In the genomic region with DNA sequence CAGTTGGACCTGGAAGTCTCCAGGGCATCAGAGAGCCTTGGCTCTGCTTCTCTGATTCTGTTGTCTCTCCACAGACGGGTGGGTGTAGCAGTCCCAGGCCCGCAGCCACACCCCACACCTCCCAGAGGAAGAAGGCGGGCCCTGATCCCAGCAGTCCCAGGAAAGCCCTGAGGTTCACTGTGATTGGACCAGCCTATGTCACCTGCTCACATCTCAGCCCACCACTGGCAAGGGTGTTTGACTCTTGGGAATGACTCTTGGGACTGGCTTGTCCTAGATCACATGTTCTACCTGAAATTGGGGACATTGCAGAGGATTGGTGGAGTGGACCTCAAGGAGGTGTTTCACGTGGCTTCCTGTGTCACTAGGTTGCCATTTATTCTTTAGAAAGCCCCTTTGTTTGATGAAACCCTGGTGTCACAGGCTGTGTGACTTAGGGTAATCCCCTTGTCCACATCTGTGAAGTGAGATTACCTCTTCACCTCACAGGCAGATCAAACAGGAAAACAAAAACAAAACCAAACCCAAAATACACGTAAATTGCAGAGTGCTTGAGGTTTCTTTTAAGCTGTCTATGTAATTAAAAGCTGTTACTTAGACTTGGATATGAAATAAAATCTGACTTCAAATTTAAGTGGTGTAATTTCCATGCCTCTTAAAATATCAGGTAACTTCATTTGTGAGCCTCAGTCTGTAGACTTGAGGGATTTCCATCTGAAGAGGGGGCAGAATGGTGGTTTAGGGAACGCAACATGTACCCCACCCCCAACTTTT, we compare ENCODE assay signal across 9 cellular contexts. TPM values are rescaled to one million over a fixed set of nuclear protein-coding genes. Genes with fewer than 3 reads are reported as not detected.
DNase-seq lines count a peak whose midpoint lies in the region; ATAC-seq and TF ChIP-seq lines count a peak whose summit lies in the region.
"Had no signal": no experiment of that assay in that cellular context is flagged by ENCODE, and none has a peak within 500 bp of the region (broad histone marks: within the 10 kb centered on the region; RNA-seq: fewer than 3 reads in every experiment).

No MANE protein-coding gene starts in this region.

- ATAC-seq in activated CD4-positive, alpha-beta T cell treated with anti-CD3 and anti-CD28 coated beads for 36 hours, result peak; percentile 98
- ATAC-seq in HG02840 (IDR thresholded peaks at IDR 0.05; ENCODE audit: low FRiP score, unreplicated experiment), result peak; percentile 97
- ATAC-seq in lower lobe of right lung, result peak; percentile 15 to 27

- peak; percentile 66 for DNase-seq in activated CD4-positive, alpha-beta T cell treated with anti-CD3 and anti-CD28 coated beads for 36 hours
- no peak for DNase-seq in activated CD4-positive, alpha-beta T cell treated with anti-CD3 and anti-CD28 coated beads, Interleukin-2, amount 50 U/mL, for 4 hours
- DNase-seq in lower lobe of right lung (no peak), NCI-H69 (lab: John Stamatoyannopoulos, UW) (no peak), NCI-H510A treated with DMSO at 0.1 percent for 48 hours (lab: John Stamatoyannopoulos, UW) (no peak), GF-D8 (lab: John Stamatoyannopoulos, UW) (no peak)

- peak overlapping the region; percentile 86 for H3K27ac Mint-ChIP-seq in activated CD4-positive, alpha-beta T cell treated with anti-CD3 and anti-CD28 coated beads for 36 hours
- H3K27ac Mint-ChIP-seq in T-helper 1 cell treated with Interleukin-12 subunit alpha and Interleukin-12 subunit beta and Interleukin-4 antibody, amounts not matched to agents 30 μg/mL and 1 μg/mL, for 36 hours, result peak overlapping the region; percentile 96

- peak overlapping the region; percentile 19 for H3K4me3 Mint-ChIP-seq in activated CD4-positive, alpha-beta T cell treated with anti-CD3 and anti-CD28 coated beads for 36 hours
- peak overlapping the region; percentile 76 for H3K4me3 Mint-ChIP-seq in T-helper 1 cell treated with Interleukin-12 subunit alpha and Interleukin-12 subunit beta and Interleukin-4 antibody, amounts not matched to agents 30 μg/mL and 1 μg/mL, for 36 hours

- no peaks in the 10 kb centered on the region for H3K9me3 ChIP-seq in lower lobe of right lung

- peaks cover 3% of the 10 kb centered on the region for H3K36me3 Mint-ChIP-seq in activated CD4-positive, alpha-beta T cell treated with anti-CD3 and anti-CD28 coated beads for 36 hours (ENCODE audit: low read depth)
- H3K36me3 Mint-ChIP-seq in T-helper 1 cell treated with Interleukin-12 subunit alpha and Interleukin-12 subunit beta and Interleukin-4 antibody, amounts not matched to agents 30 μg/mL and 1 μg/mL, for 36 hours (ENCODE audit: low read depth), result peaks cover 4% of the 10 kb centered on the region

- H3K4me3 ChIP-seq in lower lobe of right lung, result no peak overlapping the region
- H3K4me3 ChIP-seq: BLaER1 treated with 17β-estradiol and CSF1 and Interleukin-3, amounts not matched to agents 10 nM and 100 nM had no signal

- H3K9me3 Mint-ChIP-seq in activated CD4-positive, alpha-beta T cell treated with anti-CD3 and anti-CD28 coated beads for 36 hours (ENCODE audit: low read depth), result no peaks in the 10 kb centered on the region
- no peaks in the 10 kb centered on the region for H3K9me3 Mint-ChIP-seq in T-helper 1 cell treated with Interleukin-12 subunit alpha and Interleukin-12 subunit beta and Interleukin-4 antibody, amounts not matched to agents 30 μg/mL and 1 μg/mL, for 36 hours

- CTCF ChIA-PET in activated CD4-positive, alpha-beta T cell treated with anti-CD3 and anti-CD28 coated beads for 36 hours (lab: Charles Lee), result interaction anchor here (0.7 to 1.7 kb wide), 7 partner anchors 9 to 131 kb away, joined by 3 to 5 read pairs (median 3); no protein-coding TSS in a partner anchor

- H3K4me1 Mint-ChIP-seq in activated CD4-positive, alpha-beta T cell treated with anti-CD3 and anti-CD28 coated beads for 36 hours, result peaks cover 53% of the 10 kb centered on the region
- peaks cover 52% of the 10 kb centered on the region for H3K4me1 Mint-ChIP-seq in T-helper 1 cell treated with Interleukin-12 subunit alpha and Interleukin-12 subunit beta and Interleukin-4 antibody, amounts not matched to agents 30 μg/mL and 1 μg/mL, for 36 hours (ENCODE audit: low read depth)

- intact Hi-C loops in activated CD4-positive, alpha-beta T cell treated with anti-CD3 and anti-CD28 coated beads for 36 hours (cut with DNase I, micrococcal nuclease), result loop anchor here (1.0 to 5.0 kb wide), 4 partner anchors 17 to 44 kb away; a partner anchor contains a TSS
- intact Hi-C loops in lower lobe of right lung (cut with DNase I), result no loop called here

- H3K4me1 ChIP-seq in lower lobe of right lung, result peaks cover 15% of the 10 kb centered on the region

- no peaks in the 10 kb centered on the region for H3K27me3 ChIP-seq in lower lobe of right lung (ENCODE audit: low read depth)
- H3K27me3 ChIP-seq: BLaER1 treated with 17β-estradiol and CSF1 and Interleukin-3, amounts not matched to agents 10 nM and 100 nM had no signal

- no peaks in the 10 kb centered on the region for H3K27me3 Mint-ChIP-seq in activated CD4-positive, alpha-beta T cell treated with anti-CD3 and anti-CD28 coated beads for 36 hours
- peaks cover 14% of the 10 kb centered on the region for H3K27me3 Mint-ChIP-seq in T-helper 1 cell treated with Interleukin-12 subunit alpha and Interleukin-12 subunit beta and Interleukin-4 antibody, amounts not matched to agents 30 μg/mL and 1 μg/mL, for 36 hours (ENCODE audit: low read depth)

- no peak for TF ChIP-seq CTCF in lower lobe of right lung (IDR thresholded peaks at IDR 0.05)

- H3K27ac ChIP-seq in lower lobe of right lung, result no peak overlapping the region
- H3K27ac ChIP-seq: BLaER1 treated with 17β-estradiol and CSF1 and Interleukin-3, amounts not matched to agents 10 nM and 100 nM had no signal

- POLR2A ChIA-PET in activated CD4-positive, alpha-beta T cell treated with anti-CD3 and anti-CD28 coated beads for 36 hours (lab: Charles Lee), result interaction anchor here (0.6 kb wide), 3 partner anchors 21 to 59 kb away, joined by 3 to 5 read pairs (median 3); no protein-coding TSS in a partner anchor

- no peaks in the 10 kb centered on the region for H3K36me3 ChIP-seq in lower lobe of right lung
- H3K36me3 ChIP-seq: BLaER1 treated with 17β-estradiol and CSF1 and Interleukin-3, amounts not matched to agents 10 nM and 100 nM had no signal

RNA-seq across cellular contexts. Expression of a gene that starts 26.7 kb away (rescaled TPM):
- 10 to 100 TPM; 25.4 to 29.1 TPM for total RNA-seq in activated CD4-positive, alpha-beta T cell treated with anti-CD3 and anti-CD28 coated beads for 36 hours
- total RNA-seq in lower lobe of right lung, result 83.3 TPM

Comparison
In these comparisons a context has a peak if more than half of its experiments do, and no peak if none do; other contexts are left out.
1. ATAC-seq: peak in every context shown above with its lines; median percentile 98 in activated CD4-positive, alpha-beta T cell treated with anti-CD3 and anti-CD28 coated beads for 36 hours; 97 in HG02840; 21 in lower lobe of right lung.